In genomic region chr2:193349642-193350041, GRCh38 we compare ENCODE assay signal across 1 cellular context.
TF ChIP-seq lines count a peak whose summit lies in the region.

No MANE protein-coding gene starts in this region.

TF ChIP-seq in GM12878, 131 proteins besides CTCF, POLR2A, EP300 and RAD21 (continued from another document):
- no peak for TF ChIP-seq ZBTB11 (CRISPR knock-in tag; IDR thresholded peaks at IDR 0.05)
- TF ChIP-seq CHD2 (IDR thresholded peaks at IDR 0.05; ENCODE audit: borderline replicate concordance, low read depth, low read length): no peak
- no peak for TF ChIP-seq CHD4 (IDR thresholded peaks at IDR 0.05)
- no peak for TF ChIP-seq SIX5 (IDR thresholded peaks at IDR 0.05; ENCODE audit: low read depth, low read length, severe bottlenecking)
- TF ChIP-seq JUND (IDR thresholded peaks at IDR 0.05; ENCODE audit: low read depth, low read length): no peak
- no peak for TF ChIP-seq MEF2A (IDR thresholded peaks at IDR 0.05; ENCODE audit: insufficient read depth, low read depth, low read length)
- no peak for TF ChIP-seq ELK1 (IDR thresholded peaks at IDR 0.05; ENCODE audit: low read depth, low read length)
